Comparison of ENCODE assay signal across 8 cellular contexts in genomic region chr10:69644658-69645295, GRCh38. TPM values are rescaled to one million over a fixed set of nuclear protein-coding genes. Genes with fewer than 3 reads are reported as not detected.
DNase-seq lines count a peak whose midpoint lies in the region; ATAC-seq, FAIRE-seq and TF ChIP-seq lines count a peak whose summit lies in the region.

No MANE protein-coding gene starts in this region.

- TF ChIP-seq CTCF in A549 (IDR thresholded peaks at IDR 0.05) = peak; percentile 83
- TF ChIP-seq CTCF in GM10248 (IDR thresholded peaks at IDR 0.05; ENCODE audit: control extremely low read depth, extremely low read depth, low read depth, missing control alignments) = peak; percentile 64
- TF ChIP-seq CTCF in foreskin fibroblast (IDR thresholded peaks at IDR 0.05; ENCODE audit: low read depth, low read length) = peak; percentile 87
- peak; percentile 95 for TF ChIP-seq CTCF in osteocyte (IDR thresholded peaks at IDR 0.05)

- H3K27ac ChIP-seq in A549 = no peak overlapping the region

- ATAC-seq in A549 (peak; percentile 49 to 89; a peak in 5 of 6 replicates), GM18868 (IDR thresholded peaks at IDR 0.05; ENCODE audit: unreplicated experiment) (no peak), GM19397 (IDR thresholded peaks at IDR 0.05; ENCODE audit: unreplicated experiment) (no peak)

- H3K36me3 Mint-ChIP-seq in osteocyte (ENCODE audit: unreplicated experiment) = no peaks in the 10 kb centered on the region

- DNase-seq in A549 (ENCODE audit: low read depth in 1 of 2, low spot score in 1 of 2) = peak; percentile 48 to 90
- DNase-seq in GM10248 (ENCODE audit: extremely low spot score) = peak; percentile 78
- peak; percentile 65 to 76 for DNase-seq in NCI-H2081 (lab: John Stamatoyannopoulos, UW)
- peak; percentile 80 for DNase-seq in activated CD8-positive, alpha-beta memory T cell treated with anti-CD3 and anti-CD28 coated beads, Interleukin-2, amount 50 U/mL, for 48 hours
- peak; percentile 39 to 82 for DNase-seq in foreskin fibroblast
- DNase-seq in osteocyte (ENCODE audit: extremely low spot score, unreplicated experiment) = peak; percentile 89

- no peak overlapping the region for H3K4me2 ChIP-seq in A549

- peaks cover 37% of the 10 kb centered on the region for H3K4me1 Mint-ChIP-seq in osteocyte (ENCODE audit: unreplicated experiment)

- no peaks in the 10 kb centered on the region for H3K9me3 Mint-ChIP-seq in osteocyte (ENCODE audit: unreplicated experiment)

- no peak overlapping the region for H3K27ac Mint-ChIP-seq in osteocyte (ENCODE audit: unreplicated experiment)

- H3K4me3 Mint-ChIP-seq in osteocyte (ENCODE audit: unreplicated experiment) = no peak overlapping the region

- H3K4me3 ChIP-seq in A549 = no peak overlapping the region
- H3K4me3 ChIP-seq in foreskin fibroblast (ENCODE audit: low read depth in 1 of 2, low read length in 2 of 2) = no peak overlapping the region

- H3K9me3 ChIP-seq in A549 = no peaks in the 10 kb centered on the region

- TF ChIP-seq POLR2A in A549 (IDR thresholded peaks at IDR 0.05; ENCODE audit: low read length) = no peak

- POLR2A ChIA-PET in A549 (lab: Yijun Ruan, JAX) = no interaction called here
- POLR2A ChIA-PET in GM10248 (lab: Yijun Ruan, JAX) = no interaction called here

- FAIRE-seq in A549 (lab: Jason Lieb, UNC) = no peak

- CTCF ChIA-PET in A549 (lab: Yijun Ruan, JAX) (interaction anchor here (0.6 to 16.8 kb wide), 47 partner anchors 10 to 491 kb away, joined by 3 to 385 read pairs (median 4); partner anchors contain the start of genes COL13A1, FAM241B and TSPAN15), GM10248 (lab: Yijun Ruan, JAX) (interaction anchor here (0.9 to 6.0 kb wide), 18 partner anchors 8 to 315 kb away, joined by 3 to 73 read pairs (median 4); partner anchors contain the start of gene COL13A1)

- H3K27me3 Mint-ChIP-seq in osteocyte (ENCODE audit: unreplicated experiment) = no peaks in the 10 kb centered on the region

- no peak for TF ChIP-seq EP300 in A549 (IDR thresholded peaks at IDR 0.05)

- TF ChIP-seq RAD21 in A549 (conservative IDR thresholded peaks at IDR 0.05 in 1 of 2, IDR thresholded peaks at IDR 0.05 in 1 of 2) = peak; percentile 84 to 93

- no peaks in the 10 kb centered on the region for H3K4me1 ChIP-seq in A549

- 31% methylated on average over 13 of the region's 13 CpGs for WGBS in A549 (ENCODE audit: missing lambda C conversion rate)

TF ChIP-seq in A549, 52 proteins besides CTCF, POLR2A, EP300 and RAD21:
- TF ChIP-seq TFCP2L1 (CRISPR knock-in tag; IDR thresholded peaks at IDR 0.05) (no peak), SMC3 (IDR thresholded peaks at IDR 0.05) (peak; percentile 81)

RNA-seq across cellular contexts. Expression of gene FAM241B, which starts 14.7 kb away (rescaled TPM):
- polyA plus RNA-seq in A549 (2011; rRNA removed) (17.8 and 22.8 TPM in 2 replicates), A549 (2017; fragmentation: RNase III; extraction: RNeasy Plus Mini Kit Qiagen cat#74134 plus additional on column Dnase treatment) (22.0 to 24.5 TPM (median 23.8 TPM) in 3 replicates)
- polyA plus RNA-seq in A549 (2012; cell fraction: cytosol; rRNA removed) = 31.6 and 32.0 TPM in 2 replicates
- 25.5 and 30.3 TPM in 2 replicates for polyA plus RNA-seq in A549 (2012; cell fraction: nucleus; rRNA removed)
- 7.5 and 7.7 TPM in 2 replicates for polyA minus RNA-seq in A549 (2011; rRNA and poly(A)+ RNA removed)
- 3.4 TPM in 2 replicates for total RNA-seq in osteocyte

Comparison
In these comparisons a context has a peak if more than half of its experiments do, and no peak if none do; other contexts are left out.
1. ATAC-seq: peak in A549 (2 of 2); none in GM18868 (single experiment) and GM19397 (single experiment).
2. Peak in every context shown above with its lines, with median percentiles within 50 percentile points of each other: DNase-seq and CTCF ChIP-seq.